2 cellular contexts compared by ENCODE assay signal in the genomic region with DNA sequence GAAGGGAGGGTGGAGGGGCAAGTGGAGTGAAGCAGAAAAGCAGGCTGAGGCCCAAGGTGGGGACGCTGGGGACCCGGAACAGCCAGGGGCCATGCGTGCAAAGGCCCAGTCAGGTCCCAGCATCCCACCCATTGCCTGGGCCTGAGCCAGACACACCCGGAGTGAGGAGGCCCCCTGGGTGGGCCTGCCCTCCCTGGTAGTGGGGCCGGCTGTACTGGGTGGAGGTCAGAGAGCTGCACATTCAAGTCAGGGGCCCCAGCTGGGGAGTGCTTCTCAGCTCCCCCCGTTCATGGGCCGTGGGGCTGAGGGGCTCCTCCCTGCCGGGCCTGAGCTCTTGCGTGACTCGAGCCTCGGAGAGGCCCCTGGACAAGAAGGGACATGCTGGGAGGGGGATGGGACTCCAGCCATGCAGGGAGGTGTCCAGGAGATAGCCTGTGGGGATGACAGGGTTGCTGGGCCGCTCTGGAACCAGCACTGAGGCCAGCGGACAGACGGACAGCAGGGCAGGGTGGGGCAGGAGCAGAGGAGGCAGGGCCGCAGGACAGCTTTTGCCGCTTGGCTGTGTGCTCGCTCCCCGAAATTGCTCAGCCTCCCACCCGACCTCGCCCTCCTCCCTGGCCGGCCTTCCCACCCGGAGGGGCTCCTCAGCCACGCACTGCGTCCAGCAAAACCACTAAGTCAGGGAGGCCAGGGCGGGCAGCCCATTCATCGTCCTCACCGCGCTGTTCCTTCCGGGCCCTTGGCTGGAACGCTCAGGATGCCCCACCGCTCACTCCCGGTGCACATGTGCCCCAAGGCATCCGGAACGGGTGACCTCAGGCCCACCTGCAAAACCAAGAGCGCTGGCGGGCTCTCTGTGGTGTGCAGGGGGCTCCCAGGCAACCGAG.
TF ChIP-seq lines count a peak whose summit lies in the region.

No MANE protein-coding gene starts in this region.

TF ChIP-seq in SK-N-SH, 30 proteins besides CTCF, POLR2A, EP300 and RAD21 (continued from another document):
- TF ChIP-seq, protein P1, sequence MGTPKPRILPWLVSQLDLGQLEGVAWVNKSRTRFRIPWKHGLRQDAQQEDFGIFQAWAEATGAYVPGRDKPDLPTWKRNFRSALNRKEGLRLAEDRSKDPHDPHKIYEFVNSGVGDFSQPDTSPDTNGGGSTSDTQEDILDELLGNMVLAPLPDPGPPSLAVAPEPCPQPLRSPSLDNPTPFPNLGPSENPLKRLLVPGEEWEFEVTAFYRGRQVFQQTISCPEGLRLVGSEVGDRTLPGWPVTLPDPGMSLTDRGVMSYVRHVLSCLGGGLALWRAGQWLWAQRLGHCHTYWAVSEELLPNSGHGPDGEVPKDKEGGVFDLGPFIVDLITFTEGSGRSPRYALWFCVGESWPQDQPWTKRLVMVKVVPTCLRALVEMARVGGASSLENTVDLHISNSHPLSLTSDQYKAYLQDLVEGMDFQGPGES (IDR thresholded peaks at IDR 0.05; ENCODE audit: low read depth, low read length): no peak
- TF ChIP-seq RCOR1 (IDR thresholded peaks at IDR 0.05; ENCODE audit: low read length) (no peak), MXI1 (IDR thresholded peaks at IDR 0.05; ENCODE audit: low read depth, low read length) (no peak), FOXJ3 (CRISPR knock-in tag; IDR thresholded peaks at IDR 0.05) (no peak), SMC3 (IDR thresholded peaks at IDR 0.05; ENCODE audit: low read depth, low read length) (no peak), NRF1 (IDR thresholded peaks at IDR 0.05; ENCODE audit: low read depth, low read length) (no peak), MEF2A (IDR thresholded peaks at IDR 0.05; ENCODE audit: borderline replicate concordance, low read depth) (no peak), TCF12 (IDR thresholded peaks at IDR 0.05) (no peak), ELF1 (IDR thresholded peaks at IDR 0.05) (no peak), GATA2 (CRISPR knock-in tag; IDR thresholded peaks at IDR 0.05) (no peak), JUND (IDR thresholded peaks at IDR 0.05) (no peak), RXRA (IDR thresholded peaks at IDR 0.05; ENCODE audit: borderline replicate concordance, low read depth) (no peak)
- TF ChIP-seq, protein P2, sequence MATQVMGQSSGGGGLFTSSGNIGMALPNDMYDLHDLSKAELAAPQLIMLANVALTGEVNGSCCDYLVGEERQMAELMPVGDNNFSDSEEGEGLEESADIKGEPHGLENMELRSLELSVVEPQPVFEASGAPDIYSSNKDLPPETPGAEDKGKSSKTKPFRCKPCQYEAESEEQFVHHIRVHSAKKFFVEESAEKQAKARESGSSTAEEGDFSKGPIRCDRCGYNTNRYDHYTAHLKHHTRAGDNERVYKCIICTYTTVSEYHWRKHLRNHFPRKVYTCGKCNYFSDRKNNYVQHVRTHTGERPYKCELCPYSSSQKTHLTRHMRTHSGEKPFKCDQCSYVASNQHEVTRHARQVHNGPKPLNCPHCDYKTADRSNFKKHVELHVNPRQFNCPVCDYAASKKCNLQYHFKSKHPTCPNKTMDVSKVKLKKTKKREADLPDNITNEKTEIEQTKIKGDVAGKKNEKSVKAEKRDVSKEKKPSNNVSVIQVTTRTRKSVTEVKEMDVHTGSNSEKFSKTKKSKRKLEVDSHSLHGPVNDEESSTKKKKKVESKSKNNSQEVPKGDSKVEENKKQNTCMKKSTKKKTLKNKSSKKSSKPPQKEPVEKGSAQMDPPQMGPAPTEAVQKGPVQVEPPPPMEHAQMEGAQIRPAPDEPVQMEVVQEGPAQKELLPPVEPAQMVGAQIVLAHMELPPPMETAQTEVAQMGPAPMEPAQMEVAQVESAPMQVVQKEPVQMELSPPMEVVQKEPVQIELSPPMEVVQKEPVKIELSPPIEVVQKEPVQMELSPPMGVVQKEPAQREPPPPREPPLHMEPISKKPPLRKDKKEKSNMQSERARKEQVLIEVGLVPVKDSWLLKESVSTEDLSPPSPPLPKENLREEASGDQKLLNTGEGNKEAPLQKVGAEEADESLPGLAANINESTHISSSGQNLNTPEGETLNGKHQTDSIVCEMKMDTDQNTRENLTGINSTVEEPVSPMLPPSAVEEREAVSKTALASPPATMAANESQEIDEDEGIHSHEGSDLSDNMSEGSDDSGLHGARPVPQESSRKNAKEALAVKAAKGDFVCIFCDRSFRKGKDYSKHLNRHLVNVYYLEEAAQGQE (IDR thresholded peaks at IDR 0.05; ENCODE audit: low read depth, low read length): no peak
- TF ChIP-seq, protein P3, sequence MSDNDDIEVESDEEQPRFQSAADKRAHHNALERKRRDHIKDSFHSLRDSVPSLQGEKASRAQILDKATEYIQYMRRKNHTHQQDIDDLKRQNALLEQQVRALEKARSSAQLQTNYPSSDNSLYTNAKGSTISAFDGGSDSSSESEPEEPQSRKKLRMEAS (IDR thresholded peaks at IDR 0.05; ENCODE audit: low read depth): no peak
- TF ChIP-seq, protein P4, sequence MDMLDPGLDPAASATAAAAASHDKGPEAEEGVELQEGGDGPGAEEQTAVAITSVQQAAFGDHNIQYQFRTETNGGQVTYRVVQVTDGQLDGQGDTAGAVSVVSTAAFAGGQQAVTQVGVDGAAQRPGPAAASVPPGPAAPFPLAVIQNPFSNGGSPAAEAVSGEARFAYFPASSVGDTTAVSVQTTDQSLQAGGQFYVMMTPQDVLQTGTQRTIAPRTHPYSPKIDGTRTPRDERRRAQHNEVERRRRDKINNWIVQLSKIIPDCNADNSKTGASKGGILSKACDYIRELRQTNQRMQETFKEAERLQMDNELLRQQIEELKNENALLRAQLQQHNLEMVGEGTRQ (IDR thresholded peaks at IDR 0.05; ENCODE audit: borderline replicate concordance, low read depth, low read length): no peak

TF ChIP-seq in SK-N-SH treated with all-trans-retinoic acid at 6 μM for 48 hours, 23 proteins besides CTCF, POLR2A, EP300 and RAD21 (continued from another document):
- TF ChIP-seq OSR1 (CRISPR knock-in tag; IDR thresholded peaks at IDR 0.05): no peak
- TF ChIP-seq ZFP3 (CRISPR knock-in tag; IDR thresholded peaks at IDR 0.05): no peak
- TF ChIP-seq ESRRG (CRISPR knock-in tag; IDR thresholded peaks at IDR 0.05): no peak
- TF ChIP-seq PPARA (CRISPR knock-in tag; IDR thresholded peaks at IDR 0.05; ENCODE audit: borderline replicate concordance): no peak
- TF ChIP-seq BACH2 (CRISPR knock-in tag; IDR thresholded peaks at IDR 0.05; ENCODE audit: borderline replicate concordance): no peak
- TF ChIP-seq ZC3H10 (CRISPR knock-in tag; IDR thresholded peaks at IDR 0.05): no peak
- TF ChIP-seq ZFP30 (CRISPR knock-in tag; IDR thresholded peaks at IDR 0.05): no peak
- no peak for TF ChIP-seq CSDC2 (CRISPR knock-in tag; IDR thresholded peaks at IDR 0.05)
- no peak for TF ChIP-seq ISL1 (CRISPR knock-in tag; IDR thresholded peaks at IDR 0.05)
- no peak for TF ChIP-seq RARB (CRISPR knock-in tag; IDR thresholded peaks at IDR 0.05)
